In genomic region chr14:99667045-99667444, GRCh38 we compare ENCODE assay signal across 23 cellular contexts. TPM values are rescaled to one million over a fixed set of nuclear protein-coding genes. Genes with fewer than 3 reads are reported as not detected.
"Had no signal": no experiment of that assay in that cellular context is flagged by ENCODE, and none has a peak within 500 bp of the region (broad histone marks: within the 10 kb centered on the region; RNA-seq: fewer than 3 reads in every experiment).

No MANE protein-coding gene starts in this region.

- H3K36me3 ChIP-seq: thoracic aorta, transverse colon had no signal

- H3K27ac Mint-ChIP-seq: naive thymus-derived CD4-positive, alpha-beta T cell; nephron progenitor cell had no signal

- H3K27me3 ChIP-seq: dorsolateral prefrontal cortex, hepatocyte, transverse colon had no signal

- ATAC-seq: gastroesophageal sphincter, left colon, left ventricle myocardium superior had no signal

- H3K4me3 Mint-ChIP-seq: naive thymus-derived CD4-positive, alpha-beta T cell; nephron progenitor cell had no signal

- H3K9me3 Mint-ChIP-seq: naive thymus-derived CD4-positive, alpha-beta T cell; nephron progenitor cell had no signal

- H3K4me3 ChIP-seq: coronary artery, dorsolateral prefrontal cortex, esophagus squamous epithelium, gastroesophageal sphincter, hepatocyte, lung, stomach, thoracic aorta, transverse colon had no signal

- H3K4me1 ChIP-seq: esophagus squamous epithelium, stomach had no signal

- H3K9me3 ChIP-seq: esophagus squamous epithelium, gastroesophageal sphincter, stomach, thoracic aorta, transverse colon had no signal

- H3K36me3 Mint-ChIP-seq: naive thymus-derived CD4-positive, alpha-beta T cell had no signal

- DNase-seq: dorsolateral prefrontal cortex; effector memory CD4-positive, alpha-beta T cell; esophagus squamous epithelium; foreskin fibroblast; glutamatergic neuron; left colon; left ventricle myocardium superior; mesenchymal stem cell; naive thymus-derived CD4-positive, alpha-beta T cell; nephron progenitor cell; small intestine; stimulated activated CD4-positive, alpha-beta T cell treated with anti-CD3 and anti-CD28 coated beads, Interleukin-12 subunit alpha, Interleukin-12 subunit beta, amount 100 ng/mL, for 4 hours; stimulated activated naive CD4-positive, alpha-beta T cell; stomach; substantia nigra; transverse colon had no signal

- H3K27ac ChIP-seq: coronary artery, dorsolateral prefrontal cortex, epithelial cell of prostate, esophagus squamous epithelium, gastroesophageal sphincter, hepatocyte, stomach, thoracic aorta, transverse colon had no signal

RNA-seq across cellular contexts. Expression of gene CYP46A1, which starts 17.1 kb away (rescaled TPM):
- total RNA-seq: kidney epithelial cell had no signal

RNA-seq across cellular contexts. Expression of gene HHIPL1, which starts 22.1 kb away (rescaled TPM):
- polyA plus RNA-seq: naive thymus-derived CD4-positive, alpha-beta T cell had no signal
